Comparison of ENCODE assay signal across 2 cellular contexts in the genomic region with DNA sequence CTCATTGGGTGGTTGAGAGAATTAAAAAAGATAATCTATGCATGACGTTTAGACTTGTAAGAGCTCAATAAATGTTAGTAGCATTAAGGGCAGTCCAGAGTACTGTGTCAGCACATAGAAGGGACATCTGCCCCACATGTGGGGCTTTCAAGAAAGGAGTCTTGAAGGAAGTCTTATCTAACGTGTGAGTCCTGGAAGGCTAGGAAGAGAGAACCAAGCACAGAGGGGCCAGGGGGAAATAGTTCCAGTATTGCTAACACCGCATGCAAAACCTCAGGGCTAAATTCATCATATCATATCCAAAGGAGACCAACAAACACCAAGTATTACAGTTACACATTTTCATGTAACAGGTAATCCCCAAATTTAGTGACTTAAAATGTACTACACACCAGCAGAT.
TF ChIP-seq lines count a peak whose summit lies in the region.

No MANE protein-coding gene starts in this region.

TF ChIP-seq in GM12891, 5 proteins besides CTCF, POLR2A, EP300 and RAD21 (continued from another document):
- no peak for TF ChIP-seq TAF1 (IDR thresholded peaks at IDR 0.05; ENCODE audit: low read depth, low read length)
- TF ChIP-seq PAX5 (IDR thresholded peaks at IDR 0.05; ENCODE audit: insufficient read depth, low read length, severe bottlenecking) = no peak

TF ChIP-seq in HepG2, 621 proteins besides CTCF, POLR2A, EP300 and RAD21 (continued from another document):
- TF ChIP-seq PRMT3 (CRISPR knock-in tag; IDR thresholded peaks at IDR 0.05; ENCODE audit: borderline replicate concordance, low read depth) = no peak
- TF ChIP-seq, protein P1, sequence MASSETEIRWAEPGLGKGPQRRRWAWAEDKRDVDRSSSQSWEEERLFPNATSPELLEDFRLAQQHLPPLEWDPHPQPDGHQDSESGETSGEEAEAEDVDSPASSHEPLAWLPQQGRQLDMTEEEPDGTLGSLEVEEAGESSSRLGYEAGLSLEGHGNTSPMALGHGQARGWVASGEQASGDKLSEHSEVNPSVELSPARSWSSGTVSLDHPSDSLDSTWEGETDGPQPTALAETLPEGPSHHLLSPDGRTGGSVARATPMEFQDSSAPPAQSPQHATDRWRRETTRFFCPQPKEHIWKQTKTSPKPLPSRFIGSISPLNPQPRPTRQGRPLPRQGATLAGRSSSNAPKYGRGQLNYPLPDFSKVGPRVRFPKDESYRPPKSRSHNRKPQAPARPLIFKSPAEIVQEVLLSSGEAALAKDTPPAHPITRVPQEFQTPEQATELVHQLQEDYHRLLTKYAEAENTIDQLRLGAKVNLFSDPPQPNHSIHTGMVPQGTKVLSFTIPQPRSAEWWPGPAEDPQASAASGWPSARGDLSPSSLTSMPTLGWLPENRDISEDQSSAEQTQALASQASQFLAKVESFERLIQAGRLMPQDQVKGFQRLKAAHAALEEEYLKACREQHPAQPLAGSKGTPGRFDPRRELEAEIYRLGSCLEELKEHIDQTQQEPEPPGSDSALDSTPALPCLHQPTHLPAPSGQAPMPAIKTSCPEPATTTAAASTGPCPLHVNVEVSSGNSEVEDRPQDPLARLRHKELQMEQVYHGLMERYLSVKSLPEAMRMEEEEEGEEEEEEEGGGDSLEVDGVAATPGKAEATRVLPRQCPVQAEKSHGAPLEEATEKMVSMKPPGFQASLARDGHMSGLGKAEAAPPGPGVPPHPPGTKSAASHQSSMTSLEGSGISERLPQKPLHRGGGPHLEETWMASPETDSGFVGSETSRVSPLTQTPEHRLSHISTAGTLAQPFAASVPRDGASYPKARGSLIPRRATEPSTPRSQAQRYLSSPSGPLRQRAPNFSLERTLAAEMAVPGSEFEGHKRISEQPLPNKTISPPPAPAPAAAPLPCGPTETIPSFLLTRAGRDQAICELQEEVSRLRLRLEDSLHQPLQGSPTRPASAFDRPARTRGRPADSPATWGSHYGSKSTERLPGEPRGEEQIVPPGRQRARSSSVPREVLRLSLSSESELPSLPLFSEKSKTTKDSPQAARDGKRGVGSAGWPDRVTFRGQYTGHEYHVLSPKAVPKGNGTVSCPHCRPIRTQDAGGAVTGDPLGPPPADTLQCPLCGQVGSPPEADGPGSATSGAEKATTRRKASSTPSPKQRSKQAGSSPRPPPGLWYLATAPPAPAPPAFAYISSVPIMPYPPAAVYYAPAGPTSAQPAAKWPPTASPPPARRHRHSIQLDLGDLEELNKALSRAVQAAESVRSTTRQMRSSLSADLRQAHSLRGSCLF (CRISPR knock-in tag; IDR thresholded peaks at IDR 0.05; ENCODE audit: borderline replicate concordance) = no peak
